ENCODE assay signal across 14 cellular contexts in the genomic region with DNA sequence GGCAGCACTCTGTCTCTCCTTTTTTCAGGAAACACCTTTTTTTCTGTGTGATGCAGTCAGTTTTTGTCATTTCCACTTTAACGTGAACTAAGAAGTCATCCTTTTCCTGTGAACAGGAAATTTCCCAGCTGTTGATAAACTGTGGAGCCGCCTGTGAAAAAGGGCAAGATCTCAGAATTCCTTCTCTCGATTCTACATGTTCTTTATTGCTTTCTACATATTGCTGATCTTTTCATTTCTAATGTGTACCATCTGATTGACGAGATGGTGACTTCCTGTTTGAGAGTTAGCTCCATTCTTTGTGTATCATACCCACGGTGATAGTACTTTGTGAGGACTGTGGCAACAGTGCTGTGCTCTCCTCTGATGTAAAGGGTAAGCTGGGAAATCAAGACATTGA. TPM values are rescaled to one million over a fixed set of nuclear protein-coding genes. Genes with fewer than 3 reads are reported as not detected.
DNase-seq lines count a peak whose midpoint lies in the region; ATAC-seq and TF ChIP-seq lines count a peak whose summit lies in the region.
"Had no signal": no experiment of that assay in that cellular context is flagged by ENCODE, and none has a peak within 500 bp of the region (broad histone marks: within the 10 kb centered on the region; RNA-seq: fewer than 3 reads in every experiment).

No MANE protein-coding gene starts in this region.

- ATAC-seq in HG02678 (IDR thresholded peaks at IDR 0.05; ENCODE audit: unreplicated experiment) (peak; percentile 38), left lobe of liver (no peak)

- no peaks in the 10 kb centered on the region for H3K9me3 ChIP-seq in adipocyte (ENCODE audit: control insufficient read depth, low read length)
- no peaks in the 10 kb centered on the region for H3K9me3 ChIP-seq in smooth muscle cell (replicated peaks; ENCODE audit: low read depth)

- H3K4me3 ChIP-seq in adipocyte (ENCODE audit: low read length) (no peak overlapping the region), smooth muscle cell (no peak overlapping the region)

- peaks cover 83% of the 10 kb centered on the region for H3K79me2 ChIP-seq in smooth muscle cell (ENCODE audit: low read depth)

- H3K9ac ChIP-seq in adipocyte (ENCODE audit: low read length) (peak overlapping the region; percentile 57), smooth muscle cell (ENCODE audit: low read depth) (no peak overlapping the region)

- no peak for TF ChIP-seq CTCF in smooth muscle cell (IDR thresholded peaks at IDR 0.05; ENCODE audit: borderline replicate concordance, insufficient read depth, poor library complexity, severe bottlenecking)

- WGBS in smooth muscle cell (ENCODE audit: low lambda C conversion rate): 68% methylated on average over 5 of the region's 5 CpGs

- peaks cover 10% of the 10 kb centered on the region for H3F3A ChIP-seq in smooth muscle cell (ENCODE audit: low read depth)

- DNase-seq in DMS153 (lab: John Stamatoyannopoulos, UW) (peak; percentile 7), DMS153 treated with DMSO at 0.1 percent for 48 hours (lab: John Stamatoyannopoulos, UW; ENCODE audit: unreplicated experiment) (no peak), adipocyte (ENCODE audit: low read depth) (no peak), smooth muscle cell (lab: John Stamatoyannopoulos, UW; ENCODE audit: unreplicated experiment) (no peak), HUDEP-2 (lab: John Stamatoyannopoulos, UW; ENCODE audit: unreplicated experiment in 76 of 76) (no peak), SW 1271 (lab: John Stamatoyannopoulos, UW) (no peak), left lobe of liver (ENCODE audit: low spot score) (no peak)
- DNase-seq: activated CD4-positive, alpha-beta T cell treated with anti-CD3 and anti-CD28 coated beads for 4 hours; caudate nucleus; midbrain; NCI-H1048; RPMI8226 had no signal

- no peak overlapping the region for H3K4me2 ChIP-seq in smooth muscle cell

- peak overlapping the region; percentile 14 for H3K27ac ChIP-seq in smooth muscle cell (ENCODE audit: low read depth)
- H3K27ac ChIP-seq: 22Rv1 had no signal

- peaks cover 62% of the 10 kb centered on the region for H3K4me1 ChIP-seq in adipocyte (ENCODE audit: control insufficient read depth, insufficient read depth, low read length)
- H3K4me1 ChIP-seq in smooth muscle cell (ENCODE audit: low read depth): peaks cover 15% of the 10 kb centered on the region

- H3K27me3 ChIP-seq in adipocyte (replicated peaks; ENCODE audit: control insufficient read depth, insufficient read depth, low read length): no peaks in the 10 kb centered on the region
- no peaks in the 10 kb centered on the region for H3K27me3 ChIP-seq in smooth muscle cell (ENCODE audit: low read depth)

- H2AFZ ChIP-seq in smooth muscle cell (ENCODE audit: low read depth): no peak overlapping the region

- H4K20me1 ChIP-seq in smooth muscle cell (ENCODE audit: low read depth): peaks cover 88% of the 10 kb centered on the region

- H3K36me3 ChIP-seq in adipocyte (ENCODE audit: control insufficient read depth, insufficient read depth, low read length, severe bottlenecking) (no peaks in the 10 kb centered on the region), smooth muscle cell (ENCODE audit: low read depth) (no peaks in the 10 kb centered on the region)

RNA-seq across cellular contexts. Expression of a gene that starts 50.4 kb away (rescaled TPM):
- total RNA-seq in smooth muscle cell (154 and 155 TPM in 2 replicates), left lobe of liver (14.2 TPM)
- 66.3 and 75.0 TPM in 2 replicates for polyA plus RNA-seq in smooth muscle cell

Comparison
In these comparisons a context has a peak if more than half of its experiments do, and no peak if none do; other contexts are left out.
1. RNA of a gene that starts 50.4 kb away (total RNA-seq): 154 to 155 TPM in smooth muscle cell; 14.2 TPM in left lobe of liver (single experiment); every median in the first group is over 10 times any median in the second.